ENCODE assay signal across 15 cellular contexts in the genomic region with DNA sequence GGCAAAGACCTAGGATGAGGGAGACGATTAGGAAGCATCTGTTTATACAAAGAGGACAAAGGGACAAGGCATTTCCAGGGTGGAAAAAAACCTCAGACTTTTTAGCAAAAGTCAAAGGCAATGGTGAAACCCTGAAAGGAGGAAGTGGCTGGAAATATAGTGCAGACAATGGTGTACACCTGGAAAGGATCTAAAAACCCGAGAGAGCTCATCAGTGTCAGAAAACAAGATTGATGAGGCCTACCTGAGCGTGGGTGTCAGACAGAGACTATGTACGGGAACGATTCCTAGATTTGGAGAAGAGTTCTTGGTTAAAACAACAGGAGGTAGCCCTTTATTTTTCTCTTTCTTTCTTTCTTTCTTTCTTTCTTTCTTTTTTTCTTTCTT.
"Had no signal": no experiment of that assay in that cellular context is flagged by ENCODE, and none has a peak within 500 bp of the region (broad histone marks: within the 10 kb centered on the region; RNA-seq: fewer than 3 reads in every experiment).

No MANE protein-coding gene starts in this region.

- H3K4me1 ChIP-seq: ascending aorta, colonic mucosa, parathyroid adenoma, testis had no signal

- H3K9me3 ChIP-seq: ascending aorta, colonic mucosa, testis had no signal

- H3K36me3 ChIP-seq: ascending aorta, colonic mucosa had no signal

- H3K27ac ChIP-seq: ascending aorta, colonic mucosa, parathyroid adenoma, testis had no signal

- H3K4me3 ChIP-seq: ascending aorta, colonic mucosa, testis had no signal

- DNase-seq: activated CD4-positive, alpha-beta T cell treated with anti-CD3 and anti-CD28 coated beads for 36 hours; activated CD4-positive, alpha-beta T cell treated with anti-CD3 and anti-CD28 coated beads, Interleukin-2, amount 50 U/mL, for 48 hours; activated gamma-delta T cell; colonic mucosa; erythroblast; left ventricle myocardium superior; mesendoderm; naive thymus-derived CD8-positive, alpha-beta T cell; stimulated activated CD4-positive, alpha-beta T cell treated with anti-CD3 and anti-CD28 coated beads, Interleukin-4, amount 100 ng/mL, for 24 hours; testis had no signal

- H3K27me3 ChIP-seq: ascending aorta, colonic mucosa, testis had no signal

- ATAC-seq: activated CD4-positive, alpha-beta T cell treated with anti-CD3 and anti-CD28 coated beads for 36 hours; left ventricle myocardium superior; naive thymus-derived CD8-positive, alpha-beta T cell; sciatic nerve; stimulated activated effector memory CD8-positive, alpha-beta T cell treated with anti-CD3 and anti-CD28 coated beads, Interleukin-12 subunit alpha, Interleukin-12 subunit beta, amount 100 ng/mL, for 72 hours; WTC11 had no signal
